Comparison of ENCODE assay signal across 12 cellular contexts in the genomic region with DNA sequence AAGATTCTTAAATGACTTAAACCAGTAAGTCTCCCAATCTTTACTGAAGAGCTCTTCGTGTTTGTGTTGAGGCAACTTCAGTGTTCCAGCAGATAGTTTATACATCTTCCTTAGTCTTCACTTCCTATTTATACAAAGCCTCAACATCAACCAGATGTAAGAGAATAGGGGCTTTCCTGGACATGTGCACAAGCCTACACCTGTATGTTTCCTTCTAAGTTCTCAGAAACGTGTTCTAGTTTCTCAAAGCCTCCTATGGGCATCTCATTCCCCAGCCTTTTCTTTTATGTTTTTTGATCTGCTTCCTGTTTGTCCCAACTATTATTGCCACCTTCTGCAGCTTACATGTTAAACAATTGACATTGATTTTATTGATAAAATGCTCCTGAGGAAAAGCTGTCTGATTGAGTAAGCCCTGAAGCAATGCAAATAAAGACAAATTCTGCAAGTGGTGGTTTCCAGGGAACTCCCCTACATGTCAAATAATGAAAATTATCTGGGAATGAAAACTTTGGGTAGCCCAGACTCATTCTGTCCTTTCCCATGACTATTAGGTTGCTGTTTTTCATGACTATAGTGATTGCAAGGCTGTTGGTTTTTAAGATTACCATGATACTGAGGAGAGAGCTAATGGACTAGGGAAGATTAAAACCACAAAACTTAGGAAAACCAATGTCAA.
DNase-seq lines count a peak whose midpoint lies in the region; ATAC-seq and TF ChIP-seq lines count a peak whose summit lies in the region.
"Had no signal": no experiment of that assay in that cellular context is flagged by ENCODE, and none has a peak within 500 bp of the region (broad histone marks: within the 10 kb centered on the region; RNA-seq: fewer than 3 reads in every experiment).

No MANE protein-coding gene starts in this region.

- DNase-seq in activated T-cell treated with anti-CD3 and anti-CD28 coated beads, Interleukin-2, amount 50 U/mL, for 24 hours, result no peak
- DNase-seq in activated T-cell treated with anti-CD3 and anti-CD28 coated beads for 4 hours (no peak), memory B cell (ENCODE audit: low spot score in 2 of 2) (no peak), dorsolateral prefrontal cortex (no peak), MG63 (no peak)
- DNase-seq in activated CD4-positive, CD25-positive, alpha-beta regulatory T cell (lab: John Stamatoyannopoulos, UW), result no peak
- DNase-seq: NCI-H1417 treated with DMSO at 0.1 percent for 48 hours had no signal

- H3K4me1 Mint-ChIP-seq in activated T-cell treated with anti-CD3 and anti-CD28 coated beads, Interleukin-2, amount 50 U/mL, for 24 hours (ENCODE audit: low read depth), result peaks cover 28% of the 10 kb centered on the region
- H3K4me1 Mint-ChIP-seq in memory B cell, result peaks cover 5% of the 10 kb centered on the region

- H3K4me3 ChIP-seq in dorsolateral prefrontal cortex (no peak overlapping the region), MG63 (no peak overlapping the region)
- H3K4me3 ChIP-seq: A549, Peyer's patch, skin epidermis had no signal

- TF ChIP-seq CTCF in dorsolateral prefrontal cortex (IDR thresholded peaks at IDR 0.05 in 54 of 56, conservative IDR thresholded peaks at IDR 0.05 in 2 of 56; ENCODE audit: low read depth in 1 of 56, partially characterized antibody in 56 of 56), result no peak

- peaks cover 0 to 8% (median 0%) of the 10 kb centered on the region in 45 donors for H3K27me3 ChIP-seq in dorsolateral prefrontal cortex
- H3K27me3 ChIP-seq in MG63, result no peaks in the 10 kb centered on the region
- H3K27me3 ChIP-seq: Peyer's patch had no signal

- H3K4me3 Mint-ChIP-seq in activated T-cell treated with anti-CD3 and anti-CD28 coated beads, Interleukin-2, amount 50 U/mL, for 24 hours, result peak overlapping the region; percentile 7
- no peak overlapping the region for H3K4me3 Mint-ChIP-seq in memory B cell

- H3K27ac Mint-ChIP-seq in activated T-cell treated with anti-CD3 and anti-CD28 coated beads, Interleukin-2, amount 50 U/mL, for 24 hours, result peak overlapping the region; percentile 47
- no peak overlapping the region for H3K27ac Mint-ChIP-seq in memory B cell

- peaks cover 2% of the 10 kb centered on the region for H3K27me3 Mint-ChIP-seq in activated T-cell treated with anti-CD3 and anti-CD28 coated beads, Interleukin-2, amount 50 U/mL, for 24 hours
- H3K27me3 Mint-ChIP-seq in memory B cell, result peaks cover 1% of the 10 kb centered on the region

- H3K9me3 Mint-ChIP-seq in activated T-cell treated with anti-CD3 and anti-CD28 coated beads, Interleukin-2, amount 50 U/mL, for 24 hours, result peaks cover 7% of the 10 kb centered on the region
- H3K9me3 Mint-ChIP-seq in memory B cell, result peaks cover 7% of the 10 kb centered on the region

- no peaks in the 10 kb centered on the region for H3K36me3 ChIP-seq in MG63
- H3K36me3 ChIP-seq: Peyer's patch had no signal

- no peak overlapping the region for H3K27ac ChIP-seq in dorsolateral prefrontal cortex
- H3K27ac ChIP-seq: A549, Peyer's patch had no signal

- H3K36me3 Mint-ChIP-seq in activated T-cell treated with anti-CD3 and anti-CD28 coated beads, Interleukin-2, amount 50 U/mL, for 24 hours (ENCODE audit: low read depth), result no peaks in the 10 kb centered on the region
- no peaks in the 10 kb centered on the region for H3K36me3 Mint-ChIP-seq in memory B cell

- peaks cover 9% of the 10 kb centered on the region; the same call in 1 of the 2 replicates for H3K9me3 ChIP-seq in MG63
- H3K9me3 ChIP-seq: A549, Peyer's patch had no signal

- ATAC-seq in GM21619 (IDR thresholded peaks at IDR 0.05; ENCODE audit: unreplicated experiment) (peak; percentile 62), HG03354 (IDR thresholded peaks at IDR 0.05; ENCODE audit: poor library complexity, severe bottlenecking, unreplicated experiment) (peak; percentile 73), memory B cell (ENCODE audit: low read depth) (peak; percentile 53)
- ATAC-seq: A549 had no signal

- intact Hi-C loops in dorsolateral prefrontal cortex (cut with DNase I), result no loop called here
